25 cellular contexts compared by ENCODE assay signal in the genomic region with DNA sequence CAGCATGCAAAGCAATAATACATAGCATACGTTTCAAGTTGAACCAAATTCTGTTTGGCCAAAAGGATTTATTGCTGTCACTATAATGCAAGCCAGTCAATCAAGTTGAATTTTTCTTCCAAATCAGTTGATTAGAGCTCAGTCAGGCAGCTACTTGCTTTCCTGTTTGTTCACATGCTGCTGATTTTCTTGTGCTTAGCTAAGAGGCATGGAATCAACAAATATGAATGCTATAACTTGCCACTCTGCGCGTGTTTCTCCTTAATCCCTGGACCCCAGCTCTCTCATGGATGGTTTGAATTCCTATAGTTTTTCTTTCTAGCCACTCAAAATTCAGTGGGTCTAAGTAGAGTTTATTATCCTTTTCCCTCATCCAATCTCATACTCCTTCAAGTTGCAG.
"Had no signal": no experiment of that assay in that cellular context is flagged by ENCODE, and none has a peak within 500 bp of the region (broad histone marks: within the 10 kb centered on the region; RNA-seq: fewer than 3 reads in every experiment).

No MANE protein-coding gene starts in this region.

- ATAC-seq: activated naive CD8-positive, alpha-beta T cell treated with anti-CD3 and anti-CD28 coated beads, Interleukin-2, amount 50 U/mL, for 24 hours; heart right ventricle; left lung; sciatic nerve; stimulated activated effector memory CD8-positive, alpha-beta T cell treated with anti-CD3 and anti-CD28 coated beads, Interleukin-12 subunit alpha, Interleukin-12 subunit beta, amount 100 ng/mL, for 72 hours; upper lobe of right lung; WTC11 had no signal

- H3K27ac ChIP-seq: breast epithelium, heart right ventricle, left lung, neutrophil, ovary, upper lobe of right lung had no signal

- H3K36me3 Mint-ChIP-seq: activated naive CD4-positive, alpha-beta T cell treated with anti-CD3 and anti-CD28 coated beads, Interleukin-2, amount 50 U/mL, for 24 hours; stimulated activated effector memory CD8-positive, alpha-beta T cell treated with anti-CD3 and anti-CD28 coated beads, Interleukin-12 subunit alpha, Interleukin-12 subunit beta, amount 100 ng/mL, for 72 hours; WTC11 had no signal

- H3K4me1 Mint-ChIP-seq: activated CD4-positive, alpha-beta memory T cell treated with anti-CD3 and anti-CD28 coated beads, Interleukin-2, amount 10 ng/mL, durations not matched to agents 7 days and 5 days; activated CD4-positive, alpha-beta T cell treated with anti-CD3 and anti-CD28 coated beads, Interleukin-2, amount 10 ng/mL, durations not matched to agents 7 days and 5 days; activated naive CD4-positive, alpha-beta T cell treated with anti-CD3 and anti-CD28 coated beads, Interleukin-2, amount 50 U/mL, for 24 hours; activated naive CD8-positive, alpha-beta T cell treated with anti-CD3 and anti-CD28 coated beads, Interleukin-2, amount 50 U/mL, for 24 hours; stimulated activated effector memory CD8-positive, alpha-beta T cell treated with anti-CD3 and anti-CD28 coated beads, Interleukin-12 subunit alpha, Interleukin-12 subunit beta, amount 100 ng/mL, for 72 hours; WTC11 had no signal

- H3K27me3 Mint-ChIP-seq: activated naive CD4-positive, alpha-beta T cell treated with anti-CD3 and anti-CD28 coated beads, Interleukin-2, amount 50 U/mL, for 24 hours; progenitor cell of endocrine pancreas; stimulated activated naive CD8-positive, alpha-beta T cell treated with anti-CD3 and anti-CD28 coated beads, Interleukin-15, Interleukin-2, amounts not matched to agents 100 ng/mL and 50 ng/mL, for 24 hours had no signal

- H3K9me3 ChIP-seq: breast epithelium, heart right ventricle, left lung, neutrophil, ovary, upper lobe of right lung had no signal

- H3K4me1 ChIP-seq: breast epithelium, heart right ventricle, left lung, upper lobe of right lung had no signal

- H3K27me3 ChIP-seq: breast epithelium, left lung, neutrophil, ovary, upper lobe of right lung had no signal

- H3K27ac Mint-ChIP-seq: activated CD4-positive, alpha-beta memory T cell treated with anti-CD3 and anti-CD28 coated beads, Interleukin-2, amount 10 ng/mL, durations not matched to agents 7 days and 5 days; activated CD4-positive, alpha-beta T cell treated with anti-CD3 and anti-CD28 coated beads, Interleukin-2, amount 10 ng/mL, durations not matched to agents 7 days and 5 days; activated naive CD4-positive, alpha-beta T cell treated with anti-CD3 and anti-CD28 coated beads, Interleukin-2, amount 50 U/mL, for 24 hours; activated naive CD8-positive, alpha-beta T cell treated with anti-CD3 and anti-CD28 coated beads, Interleukin-2, amount 50 U/mL, for 24 hours; activated T-helper 2 cell treated with anti-CD3 and anti-CD28 coated beads, Interferon-gamma antibody, Interleukin-2, Interleukin-4, amounts not matched to agents 10 μg/mL and 5 μg/mL and 100 μg/mL, durations not matched to agents 14 hours and 24 hours and 36 hours; nephron; progenitor cell of endocrine pancreas; stimulated activated effector memory CD8-positive, alpha-beta T cell treated with anti-CD3 and anti-CD28 coated beads, Interleukin-12 subunit alpha, Interleukin-12 subunit beta, amount 100 ng/mL, for 72 hours; stimulated activated naive CD8-positive, alpha-beta T cell treated with anti-CD3 and anti-CD28 coated beads, Interleukin-15, Interleukin-2, amounts not matched to agents 100 ng/mL and 50 ng/mL, for 24 hours; WTC11 had no signal

- H3K36me3 ChIP-seq: breast epithelium, heart right ventricle, left lung, neutrophil, ovary, upper lobe of right lung had no signal

- DNase-seq: activated CD4-positive, alpha-beta memory T cell treated with anti-CD3 and anti-CD28 coated beads, Interleukin-2, amount 10 ng/mL, durations not matched to agents 7 days and 5 days; activated CD4-positive, alpha-beta T cell treated with anti-CD3 and anti-CD28 coated beads for 1 hour; activated CD4-positive, alpha-beta T cell treated with anti-CD3 and anti-CD28 coated beads, Interleukin-2, amount 10 ng/mL, durations not matched to agents 7 days and 5 days; activated naive CD8-positive, alpha-beta T cell treated with anti-CD3 and anti-CD28 coated beads, Interleukin-2, amount 50 U/mL, for 24 hours; activated T-cell treated with anti-CD3 and anti-CD28 coated beads, Interleukin-2, amount 50 U/mL, for 48 hours; central memory CD4-positive, alpha-beta T cell; dermis blood vessel endothelial cell; effector CD4-positive, alpha-beta T cell; heart right ventricle; left lung; ovary; stimulated activated CD4-positive, alpha-beta T cell treated with anti-CD3 and anti-CD28 coated beads, Interleukin-4, amount 100 ng/mL, for 24 hours; T-helper 2 cell; upper lobe of right lung had no signal

- H3K9me3 Mint-ChIP-seq: activated CD4-positive, alpha-beta memory T cell treated with anti-CD3 and anti-CD28 coated beads, Interleukin-2, amount 10 ng/mL, durations not matched to agents 7 days and 5 days; activated CD4-positive, alpha-beta T cell treated with anti-CD3 and anti-CD28 coated beads, Interleukin-2, amount 10 ng/mL, durations not matched to agents 7 days and 5 days; activated naive CD4-positive, alpha-beta T cell treated with anti-CD3 and anti-CD28 coated beads, Interleukin-2, amount 50 U/mL, for 24 hours; activated naive CD8-positive, alpha-beta T cell treated with anti-CD3 and anti-CD28 coated beads, Interleukin-2, amount 50 U/mL, for 24 hours; activated T-helper 2 cell treated with anti-CD3 and anti-CD28 coated beads, Interferon-gamma antibody, Interleukin-2, Interleukin-4, amounts not matched to agents 10 μg/mL and 5 μg/mL and 100 μg/mL, durations not matched to agents 14 hours and 24 hours and 36 hours; nephron; stimulated activated effector memory CD8-positive, alpha-beta T cell treated with anti-CD3 and anti-CD28 coated beads, Interleukin-12 subunit alpha, Interleukin-12 subunit beta, amount 100 ng/mL, for 72 hours; stimulated activated naive CD8-positive, alpha-beta T cell treated with anti-CD3 and anti-CD28 coated beads, Interleukin-15, Interleukin-2, amounts not matched to agents 100 ng/mL and 50 ng/mL, for 24 hours; WTC11 had no signal

- H3K4me3 ChIP-seq: breast epithelium, heart right ventricle, left lung, lung, ovary, upper lobe of right lung had no signal

- H3K4me3 Mint-ChIP-seq: activated CD4-positive, alpha-beta memory T cell treated with anti-CD3 and anti-CD28 coated beads, Interleukin-2, amount 10 ng/mL, durations not matched to agents 7 days and 5 days; activated CD4-positive, alpha-beta T cell treated with anti-CD3 and anti-CD28 coated beads, Interleukin-2, amount 10 ng/mL, durations not matched to agents 7 days and 5 days; activated naive CD4-positive, alpha-beta T cell treated with anti-CD3 and anti-CD28 coated beads, Interleukin-2, amount 50 U/mL, for 24 hours; activated naive CD8-positive, alpha-beta T cell treated with anti-CD3 and anti-CD28 coated beads, Interleukin-2, amount 50 U/mL, for 24 hours; nephron; stimulated activated effector memory CD8-positive, alpha-beta T cell treated with anti-CD3 and anti-CD28 coated beads, Interleukin-12 subunit alpha, Interleukin-12 subunit beta, amount 100 ng/mL, for 72 hours; stimulated activated naive CD8-positive, alpha-beta T cell treated with anti-CD3 and anti-CD28 coated beads, Interleukin-15, Interleukin-2, amounts not matched to agents 100 ng/mL and 50 ng/mL, for 24 hours; WTC11 had no signal
